ENCODE assay signal across 7 cellular contexts in genomic region chr3:15475161-15475560, GRCh38. TPM values are rescaled to one million over a fixed set of nuclear protein-coding genes. Genes with fewer than 3 reads are reported as not detected.
"Had no signal": no experiment of that assay in that cellular context is flagged by ENCODE, and none has a peak within 500 bp of the region (broad histone marks: within the 10 kb centered on the region; RNA-seq: fewer than 3 reads in every experiment).

No MANE protein-coding gene starts in this region.

- H2AFZ ChIP-seq: GM23338 had no signal

- DNase-seq: H9, HCEC 1CT, IMR-90, KG1 had no signal

- H3K27ac Mint-ChIP-seq: GM23338, H9 had no signal

- H3K4me3 ChIP-seq: GM23338, K562 had no signal

- H3K9me3 Mint-ChIP-seq: GM23338, H9 had no signal

- H3K4me2 ChIP-seq: GM23338 had no signal

- ATAC-seq: GM23338, K562 had no signal

- H3K4me3 Mint-ChIP-seq: GM23338, H9 had no signal

RNA-seq across cellular contexts. Expression of gene COLQ, which starts 46.3 kb away (rescaled TPM):
- total RNA-seq: HT-29 had no signal
